In the genomic region with DNA sequence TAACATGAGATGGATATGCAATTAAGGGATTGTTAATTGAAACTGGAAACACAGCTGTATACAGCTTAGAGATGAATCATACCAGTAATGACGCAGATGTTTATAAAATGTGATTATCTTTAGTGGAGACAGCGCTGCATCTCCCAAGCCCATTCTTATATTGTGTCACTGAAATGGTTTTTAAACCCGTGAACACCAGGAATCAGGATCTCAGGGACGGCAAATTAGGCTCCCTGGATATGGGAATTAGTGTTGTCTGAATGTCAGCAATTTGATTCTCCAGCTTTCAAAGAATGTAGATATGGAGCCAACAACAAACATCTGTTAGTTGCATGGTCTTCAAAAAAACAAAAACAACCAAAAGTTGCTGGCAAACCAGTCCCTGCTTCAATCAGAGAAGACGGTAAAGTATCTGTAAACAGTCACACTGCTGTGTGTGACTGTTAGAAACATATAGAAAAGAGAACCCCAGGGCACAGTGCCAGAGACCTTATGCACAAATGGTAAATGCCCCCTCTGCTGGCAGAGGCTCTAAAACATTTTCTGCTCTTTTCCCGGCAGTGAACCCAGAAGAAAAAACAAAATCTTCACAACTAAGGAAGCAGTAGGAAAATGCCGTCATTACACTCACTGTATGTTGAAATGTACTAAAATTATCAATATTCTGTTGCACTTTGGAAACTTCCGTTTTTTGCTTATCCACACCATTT, we compare ENCODE assay signal across 8 cellular contexts.
DNase-seq lines count a peak whose midpoint lies in the region; ATAC-seq, FAIRE-seq and TF ChIP-seq lines count a peak whose summit lies in the region.

No MANE protein-coding gene starts in this region.

- DNase-seq in A549 (ENCODE audit: low read depth in 1 of 2, low spot score in 1 of 2): peak; percentile 1 to 17
- peak; percentile 27 for DNase-seq in GM12865 (ENCODE audit: low read depth)
- DNase-seq in NCI-H345 (lab: John Stamatoyannopoulos, UW): peak; percentile 68
- DNase-seq in body of pancreas: peak; percentile 13 to 54 (median 17)
- peak; percentile 15 for DNase-seq in HepG2 (ENCODE audit: low spot score)
- no peak for DNase-seq in GM12892 (ENCODE audit: insufficient read length)
- no peak for DNase-seq in NCI-H2029 treated with DMSO at 0.1 percent for 48 hours (lab: John Stamatoyannopoulos, UW)

- H3K4me2 ChIP-seq in A549 (no peak overlapping the region), HepG2 (ENCODE audit: low read depth, low read length) (no peak overlapping the region)

- in situ Hi-C loops in HepG2 (cut with HindIII; ENCODE audit: extremely low pct_ligation_motif_present, low pct_unique_long_range_greater_than_20kb): loop anchor here (10.0 kb wide), 1 partner anchor 379 kb away; no protein-coding TSS in a partner anchor

- no peaks in the 10 kb centered on the region for H3K4me1 ChIP-seq in A549
- no peaks in the 10 kb centered on the region for H3K4me1 ChIP-seq in body of pancreas
- no peaks in the 10 kb centered on the region for H3K4me1 ChIP-seq in HepG2 (ENCODE audit: insufficient read depth, low read length)

- FAIRE-seq in A549 (lab: Jason Lieb, UNC) (no peak), HepG2 (lab: Jason Lieb, UNC) (peak; percentile 81), GM12892 (lab: Jason Lieb, UNC) (no peak)

- no peak for ATAC-seq in A549
- no peak for ATAC-seq in body of pancreas
- ATAC-seq in HepG2: peak; percentile 65
- ATAC-seq in HG02678 (IDR thresholded peaks at IDR 0.05; ENCODE audit: unreplicated experiment): no peak

- POLR2A ChIA-PET in A549 (lab: Yijun Ruan, JAX): interaction anchor here (0.5 kb wide), 1 partner anchor 68 kb away, joined by 3 read pairs; no protein-coding TSS in a partner anchor
- POLR2A ChIA-PET in HepG2 (lab: Yijun Ruan, JAX): no interaction called here

- TF ChIP-seq EP300 in A549 (IDR thresholded peaks at IDR 0.05) (no peak), HepG2 (IDR thresholded peaks at IDR 0.05; ENCODE audit: low read depth in 2 of 2, low read length in 2 of 2) (no peak), HepG2 (CRISPR knock-in tag; IDR thresholded peaks at IDR 0.05; ENCODE audit: borderline replicate concordance) (no peak)

- H3K36me3 ChIP-seq in body of pancreas (replicated peaks in 1 of 2; ENCODE audit: insufficient read depth in 1 of 2, low read depth in 2 of 2): no peaks in the 10 kb centered on the region
- H3K36me3 ChIP-seq in HepG2 (replicated peaks in 1 of 2; ENCODE audit: control insufficient read depth in 1 of 2, insufficient read depth in 2 of 2, low read length in 2 of 2): no peaks in the 10 kb centered on the region

- H3K27me3 ChIP-seq in body of pancreas (no peaks in the 10 kb centered on the region), HepG2 (ENCODE audit: control insufficient read depth in 1 of 2, insufficient read depth in 2 of 2, low read length in 2 of 2) (no peaks in the 10 kb centered on the region)

- no peak for TF ChIP-seq POLR2A in A549 (IDR thresholded peaks at IDR 0.05; ENCODE audit: low read length)
- no peak for TF ChIP-seq POLR2A in body of pancreas (IDR thresholded peaks at IDR 0.05)
- TF ChIP-seq POLR2A in HepG2 (IDR thresholded peaks at IDR 0.05; ENCODE audit: insufficient read depth in 1 of 2, low read depth in 2 of 2, low read length in 2 of 2): no peak
- TF ChIP-seq POLR2A in GM12892 (IDR thresholded peaks at IDR 0.05; ENCODE audit: low read depth, low read length): no peak

- H3K4me3 ChIP-seq in A549 (no peak overlapping the region), GM12865 (ENCODE audit: low read depth, low read length) (no peak overlapping the region), body of pancreas (no peak overlapping the region), HepG2 (replicated peaks in 1 of 3; ENCODE audit: insufficient read depth in 1 of 3, low read depth in 2 of 3, low read length in 3 of 3) (no peak overlapping the region)

- intact Hi-C loops in body of pancreas (cut with DNase I): no loop called here
- intact Hi-C loops in HepG2 (cut with micrococcal nuclease; ENCODE audit: unreplicated experiment): loop anchor here (1.0 to 2.0 kb wide), 3 partner anchors 144 to 387 kb away; no protein-coding TSS in a partner anchor

- H3K9me3 ChIP-seq in A549: no peaks in the 10 kb centered on the region
- no peaks in the 10 kb centered on the region for H3K9me3 ChIP-seq in body of pancreas
- no peaks in the 10 kb centered on the region for H3K9me3 ChIP-seq in HepG2 (ENCODE audit: low read length)

- H4K20me1 ChIP-seq in HepG2 (ENCODE audit: insufficient read depth, low read length): no peaks in the 10 kb centered on the region

- no peak for TF ChIP-seq CTCF in A549 (IDR thresholded peaks at IDR 0.05)
- TF ChIP-seq CTCF in GM12865 (IDR thresholded peaks at IDR 0.05; ENCODE audit: insufficient read depth, low read depth, low read length, missing control alignments): peak; percentile 14
- TF ChIP-seq CTCF in body of pancreas (IDR thresholded peaks at IDR 0.05): peak in 3 of 7 experiments; percentile 6 to 25 (median 20)
- peak; percentile 52 for TF ChIP-seq CTCF in HepG2 (CRISPR knock-in tag; IDR thresholded peaks at IDR 0.05)

- no TSS peak for BruUV-seq in HepG2 (replicated peaks; lab: Mats Ljungman, UMichigan)

- 2% methylated on average over 8 of the region's 8 CpGs for WGBS in A549 (ENCODE audit: missing lambda C conversion rate)
- WGBS in body of pancreas, 2 donors: 21 to 31% methylated on average over 8 of the region's 8 CpGs
- 14% methylated on average over 8 of the region's 8 CpGs for WGBS in HepG2 (ENCODE audit: low lambda C conversion rate)

- CTCF ChIA-PET in A549 (lab: Yijun Ruan, JAX) (interaction anchor here (1.1 kb wide), 1 partner anchor 387 kb away, joined by 4 read pairs; no protein-coding TSS in a partner anchor), HepG2 (lab: Yijun Ruan, JAX; ENCODE audit: low intra/inter-chr PET ratio, low total read pairs) (interaction anchor here (1.2 to 1.8 kb wide), 3 partner anchors 144 to 385 kb away, joined by 3 to 10 read pairs (median 3); no protein-coding TSS in a partner anchor)

- H2AFZ ChIP-seq in HepG2 (ENCODE audit: low read length): no peak overlapping the region

- no peak overlapping the region for H3K27ac ChIP-seq in A549
- no peak overlapping the region for H3K27ac ChIP-seq in body of pancreas
- H3K27ac ChIP-seq in HepG2 (ENCODE audit: extremely low read length, insufficient read depth, low read length): no peak overlapping the region

- no peaks in the 10 kb centered on the region for H3K79me2 ChIP-seq in HepG2 (ENCODE audit: insufficient read depth, low read length)

- TF ChIP-seq RAD21 in A549 (conservative IDR thresholded peaks at IDR 0.05 in 1 of 2, IDR thresholded peaks at IDR 0.05 in 1 of 2): 0 out of 5 replicates have a peak, but pooled peaks of 1 of the 2 experiments have one; percentile 13
- no peak for TF ChIP-seq RAD21 in HepG2 (CRISPR knock-in tag; IDR thresholded peaks at IDR 0.05)

- H3K9ac ChIP-seq in HepG2 (ENCODE audit: insufficient read depth, low read depth, low read length): no peak overlapping the region

TF ChIP-seq in A549, 52 proteins besides CTCF, POLR2A, EP300 and RAD21:
- no peak for TF ChIP-seq RCOR1 (IDR thresholded peaks at IDR 0.05; ENCODE audit: low read depth, low read length)
- TF ChIP-seq POLR2AphosphoS2 (conservative IDR thresholded peaks at IDR 0.05; ENCODE audit: low read length): no peak
- TF ChIP-seq HOXB13 (CRISPR knock-in tag; IDR thresholded peaks at IDR 0.05; ENCODE audit: low read depth): no peak
- TF ChIP-seq RNF2 (IDR thresholded peaks at IDR 0.05; ENCODE audit: borderline replicate concordance, low read depth): no peak
- TF ChIP-seq ZFP36 (IDR thresholded peaks at IDR 0.05; ENCODE audit: borderline replicate concordance, partially characterized antibody): no peak
- no peak for TF ChIP-seq EHMT2 (IDR thresholded peaks at IDR 0.05; ENCODE audit: low read depth)
- TF ChIP-seq NPAS2 (CRISPR knock-in tag; IDR thresholded peaks at IDR 0.05; ENCODE audit: borderline replicate concordance): no peak
- TF ChIP-seq SMC3 (IDR thresholded peaks at IDR 0.05): no peak
- TF ChIP-seq CBX8 (IDR thresholded peaks at IDR 0.05): no peak
- no peak for TF ChIP-seq NR3C1 (IDR thresholded peaks at IDR 0.05)
- no peak for TF ChIP-seq TFCP2L1 (CRISPR knock-in tag; IDR thresholded peaks at IDR 0.05)
- TF ChIP-seq CEBPB (IDR thresholded peaks at IDR 0.05): no peak

TF ChIP-seq in HepG2, 621 proteins besides CTCF, POLR2A, EP300 and RAD21 (continues in another document):
- TF ChIP-seq ZNF720 (CRISPR knock-in tag; IDR thresholded peaks at IDR 0.05) (no peak), SAP130 (CRISPR knock-in tag; IDR thresholded peaks at IDR 0.05; ENCODE audit: low read depth) (no peak), CBFB (CRISPR knock-in tag; IDR thresholded peaks at IDR 0.05) (no peak), TGIF2 (CRISPR knock-in tag; IDR thresholded peaks at IDR 0.05) (no peak), ZSCAN30 (CRISPR knock-in tag; IDR thresholded peaks at IDR 0.05) (no peak), KAT8 (CRISPR knock-in tag; IDR thresholded peaks at IDR 0.05) (no peak), MYC (CRISPR knock-in tag; IDR thresholded peaks at IDR 0.05; ENCODE audit: borderline replicate concordance) (no peak), ZNF431 (CRISPR knock-in tag; IDR thresholded peaks at IDR 0.05; ENCODE audit: borderline replicate concordance, low read depth) (no peak), ELF4 (CRISPR knock-in tag; IDR thresholded peaks at IDR 0.05; ENCODE audit: borderline replicate concordance) (no peak), STAG1 (CRISPR knock-in tag; IDR thresholded peaks at IDR 0.05) (peak; percentile 57), HCFC1 (IDR thresholded peaks at IDR 0.05; ENCODE audit: low read depth, low read length) (no peak), SMC3 (IDR thresholded peaks at IDR 0.05; ENCODE audit: low read length) (peak; percentile 75), KAT2B (IDR thresholded peaks at IDR 0.05; ENCODE audit: borderline replicate concordance, low read depth, low read length) (no peak), ZSCAN22 (CRISPR knock-in tag; IDR thresholded peaks at IDR 0.05) (no peak), SETDB1 (CRISPR knock-in tag; IDR thresholded peaks at IDR 0.05; ENCODE audit: borderline replicate concordance) (no peak)
- TF ChIP-seq, protein P1, sequence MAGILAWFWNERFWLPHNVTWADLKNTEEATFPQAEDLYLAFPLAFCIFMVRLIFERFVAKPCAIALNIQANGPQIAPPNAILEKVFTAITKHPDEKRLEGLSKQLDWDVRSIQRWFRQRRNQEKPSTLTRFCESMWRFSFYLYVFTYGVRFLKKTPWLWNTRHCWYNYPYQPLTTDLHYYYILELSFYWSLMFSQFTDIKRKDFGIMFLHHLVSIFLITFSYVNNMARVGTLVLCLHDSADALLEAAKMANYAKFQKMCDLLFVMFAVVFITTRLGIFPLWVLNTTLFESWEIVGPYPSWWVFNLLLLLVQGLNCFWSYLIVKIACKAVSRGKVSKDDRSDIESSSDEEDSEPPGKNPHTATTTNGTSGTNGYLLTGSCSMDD (CRISPR knock-in tag; IDR thresholded peaks at IDR 0.05): no peak

Comparison
In these comparisons a context has a peak if more than half of its experiments do, and no peak if none do; other contexts are left out.
1. DNase-seq: peak in A549 (2 of 2), GM12865 (single experiment), NCI-H345 (single experiment), body of pancreas (4 of 4) and HepG2 (single experiment); none in GM12892 (single experiment) and NCI-H2029 treated with DMSO at 0.1 percent for 48 hours (single experiment).
2. Of the 38 proteins assayed by ChIP-seq in both HepG2 and A549: peak only in HepG2: CTCF and SMC3; only in A549: none; in both: none; in neither: 35; mixed calls (peak in some experiments, not most) for 1.